23 cellular contexts compared by ENCODE assay signal in genomic region chr5:123830575-123830974, GRCh38.
"Had no signal": no experiment of that assay in that cellular context is flagged by ENCODE, and none has a peak within 500 bp of the region (broad histone marks: within the 10 kb centered on the region; RNA-seq: fewer than 3 reads in every experiment).

No MANE protein-coding gene starts in this region.

- H3K9me3 Mint-ChIP-seq: endodermal cell had no signal

- H3K27me3 ChIP-seq: colonic mucosa, dorsolateral prefrontal cortex, esophagus muscularis mucosa, esophagus squamous epithelium, foreskin keratinocyte, gastrocnemius medialis, gastroesophageal sphincter, heart left ventricle, heart right ventricle had no signal

- H3K27ac ChIP-seq: colonic mucosa, coronary artery, dorsolateral prefrontal cortex, epithelial cell of prostate, esophagus muscularis mucosa, esophagus squamous epithelium, foreskin keratinocyte, gastrocnemius medialis, gastroesophageal sphincter, heart left ventricle, heart right ventricle had no signal

- H3K4me3 ChIP-seq: colonic mucosa, coronary artery, dorsolateral prefrontal cortex, esophagus muscularis mucosa, esophagus squamous epithelium, gastrocnemius medialis, gastroesophageal sphincter, heart left ventricle, heart right ventricle had no signal

- DNase-seq: colonic mucosa; cortex of kidney; dermis blood vessel endothelial cell; dorsolateral prefrontal cortex; effector CD4-positive, alpha-beta T cell; effector CD8-positive, alpha-beta T cell; effector memory CD4-positive, alpha-beta T cell; effector memory CD8-positive, alpha-beta T cell; endodermal cell; erythroblast; esophagus squamous epithelium; foreskin fibroblast; foreskin keratinocyte; foreskin melanocyte; gastrocnemius medialis; head of caudate nucleus; heart left ventricle; heart right ventricle had no signal

- H3K9me3 ChIP-seq: esophagus muscularis mucosa, esophagus squamous epithelium, gastrocnemius medialis, gastroesophageal sphincter had no signal

- H3K4me1 ChIP-seq: colonic mucosa, esophagus muscularis mucosa, esophagus squamous epithelium, foreskin keratinocyte, gastrocnemius medialis, gastroesophageal sphincter, heart left ventricle had no signal

- H3K27ac Mint-ChIP-seq: dendritic cell treated with granulocyte-macrophage colony-stimulating factor and Interleukin-4, amounts not matched to agents 40 ng/mL and 50 ng/mL, for 4 days; effector memory CD8-positive, alpha-beta T cell; endodermal cell had no signal

- H3K4me3 Mint-ChIP-seq: dendritic cell treated with granulocyte-macrophage colony-stimulating factor and Interleukin-4, amounts not matched to agents 40 ng/mL and 50 ng/mL, for 4 days; effector memory CD8-positive, alpha-beta T cell; endodermal cell had no signal

- H3K27me3 Mint-ChIP-seq: dendritic cell treated with granulocyte-macrophage colony-stimulating factor and Interleukin-4, amounts not matched to agents 40 ng/mL and 50 ng/mL, for 4 days; effector memory CD8-positive, alpha-beta T cell had no signal

- H3K36me3 ChIP-seq: colonic mucosa, esophagus muscularis mucosa, esophagus squamous epithelium, gastrocnemius medialis, gastroesophageal sphincter, heart left ventricle, heart right ventricle had no signal
